8 cellular contexts compared by ENCODE assay signal in the genomic region with DNA sequence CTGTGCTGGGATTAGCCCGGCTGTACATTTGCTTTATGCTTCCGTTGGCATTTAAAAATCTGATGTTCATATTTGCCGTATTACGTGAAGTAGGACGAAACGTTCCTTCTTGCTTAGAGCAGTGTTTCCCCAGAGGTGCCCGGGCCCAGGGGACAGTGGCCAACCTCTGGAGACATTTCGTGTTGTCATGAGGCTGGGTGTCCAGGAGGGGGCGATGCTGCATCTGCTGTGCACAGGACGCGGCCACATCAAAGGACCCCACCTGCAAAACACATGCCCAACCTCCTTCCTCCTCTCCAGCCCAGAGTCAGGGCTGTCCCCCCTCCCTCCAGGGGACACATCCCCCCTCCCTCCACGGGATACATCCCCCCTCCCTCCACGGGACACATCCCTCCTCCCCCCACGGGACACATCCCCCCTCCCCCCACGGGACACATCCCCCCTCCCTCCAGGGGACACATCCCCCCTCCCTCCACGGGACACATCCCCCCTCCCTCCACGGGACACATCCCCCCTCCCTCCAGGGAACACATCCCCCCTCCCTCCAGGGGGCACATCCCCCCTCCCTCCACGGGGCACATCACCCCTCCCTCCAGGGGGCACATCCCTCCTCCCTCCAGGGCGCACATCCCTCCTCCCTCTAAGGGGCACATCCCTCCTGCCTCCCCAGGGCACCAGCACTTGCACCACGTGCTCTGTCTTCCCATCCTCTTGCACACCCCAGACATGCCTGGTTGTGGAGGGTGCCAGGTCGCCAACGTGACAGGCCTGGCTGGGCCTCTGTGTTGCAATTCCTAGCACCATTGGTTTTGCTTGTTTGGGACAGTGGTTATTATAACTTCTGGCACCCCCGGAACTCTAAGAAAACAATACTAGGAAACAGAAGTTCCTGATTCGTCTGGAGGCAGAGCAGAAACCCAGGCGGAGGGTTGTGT. TPM values are rescaled to one million over a fixed set of nuclear protein-coding genes. Genes with fewer than 3 reads are reported as not detected.
DNase-seq lines count a peak whose midpoint lies in the region; ATAC-seq and TF ChIP-seq lines count a peak whose summit lies in the region.

No MANE protein-coding gene starts in this region.

- H3K79me1 ChIP-seq in neuronal stem cell (ENCODE audit: low read depth, low read length): peaks cover 9% of the 10 kb centered on the region

- peak overlapping the region; percentile 50 for H2BK12ac ChIP-seq in neuronal stem cell (ENCODE audit: low read length)

- H2BK15ac ChIP-seq in neuronal stem cell (ENCODE audit: low read length): no peak overlapping the region

- POLR2A ChIA-PET in PC-9 (lab: Charles Lee; ENCODE audit: unreplicated experiment): no interaction called here

- TF ChIP-seq CTCF in GM12872 (IDR thresholded peaks at IDR 0.05; ENCODE audit: insufficient read depth, low read depth, low read length) (peak; percentile 72), PC-9 (conservative IDR thresholded peaks at IDR 0.05) (peak; percentile 92), fibroblast of pulmonary artery (IDR thresholded peaks at IDR 0.05; ENCODE audit: low read length, missing control alignments) (peak; percentile 81)

- H3K9ac ChIP-seq in neuronal stem cell (ENCODE audit: low read depth, low read length, poor library complexity): peak overlapping the region; percentile 57
- H3K9ac ChIP-seq in stomach smooth muscle (ENCODE audit: low read length in 2 of 2): no peak overlapping the region

- H4K20me1 ChIP-seq in PC-9 (ENCODE audit: insufficient read depth): no peaks in the 10 kb centered on the region

- DNase-seq in HuH-7 (ENCODE audit: low spot score): peak; percentile 84
- peak; percentile 68 to 83 for DNase-seq in PC-9
- DNase-seq in activated T-helper 1 cell treated with Interleukin-2 at 50 U/mL for 16 hours (ENCODE audit: low read depth): peak; percentile 76
- peak; percentile 88 for DNase-seq in fibroblast of pulmonary artery (ENCODE audit: low read depth)
- peak; percentile 68 for DNase-seq in neuronal stem cell (ENCODE audit: low spot score)

- no peaks in the 10 kb centered on the region for H3K36me3 ChIP-seq in PC-9 (ENCODE audit: low read depth)
- H3K36me3 ChIP-seq in neuronal stem cell (replicated peaks in 1 of 2; ENCODE audit: control insufficient read depth in 2 of 2, insufficient read depth in 2 of 2, low read length in 2 of 2): no peaks in the 10 kb centered on the region
- H3K36me3 ChIP-seq in stomach smooth muscle (ENCODE audit: control insufficient read depth in 2 of 2, insufficient read depth in 2 of 2, low read length in 2 of 2): no peaks in the 10 kb centered on the region

- no peak overlapping the region for H2BK5ac ChIP-seq in neuronal stem cell (ENCODE audit: low read length)

- CTCF ChIA-PET in PC-9 (lab: Charles Lee): interaction anchor here (1.0 kb wide), 1 partner anchor 409 kb away, joined by 3 read pairs; no protein-coding TSS in a partner anchor

- H3K27me3 ChIP-seq in PC-9 (ENCODE audit: insufficient read depth, low read depth): no peaks in the 10 kb centered on the region
- H3K27me3 ChIP-seq in neuronal stem cell (ENCODE audit: control insufficient read depth in 3 of 3, insufficient read depth in 3 of 3, low read depth in 1 of 3, low read length in 3 of 3): no peaks in the 10 kb centered on the region
- H3K27me3 ChIP-seq in stomach smooth muscle (ENCODE audit: control insufficient read depth in 1 of 2, insufficient read depth in 2 of 2, low read length in 2 of 2): no peaks in the 10 kb centered on the region

- peak overlapping the region; percentile 1 for H2AK5ac ChIP-seq in neuronal stem cell (ENCODE audit: low read depth, low read length)

- intact Hi-C loops in PC-9 (cut with micrococcal nuclease; ENCODE audit: unreplicated experiment): loop anchor here (1.0 kb wide), 2 partner anchors 130 to 409 kb away; no protein-coding TSS in a partner anchor

- WGBS in neuronal stem cell (ENCODE audit: extremely low coverage in 2 of 2, insufficient read length in 2 of 2, insufficient replicate concordance in 1 of 2), 2 donors: no CpG with 5 or more reads among the region's 25 CpGs

- no peak overlapping the region for H3K27ac ChIP-seq in PC-9
- H3K27ac ChIP-seq in neuronal stem cell (replicated peaks; ENCODE audit: low read length): no peak overlapping the region
- peak overlapping the region; percentile 49 for H3K27ac ChIP-seq in stomach smooth muscle (ENCODE audit: low read length)

- peak overlapping the region; percentile 59 for H3K4ac ChIP-seq in neuronal stem cell (ENCODE audit: low read length)

- H3K4me2 ChIP-seq in PC-9: no peak overlapping the region
- no peak overlapping the region for H3K4me2 ChIP-seq in neuronal stem cell (ENCODE audit: insufficient read depth, low read length, poor library complexity, severe bottlenecking)

- H3F3A ChIP-seq in PC-9 (ENCODE audit: insufficient read depth, low read depth): peaks cover 24% of the 10 kb centered on the region; the same call in 1 of the 2 replicates

- no peaks in the 10 kb centered on the region for H3K9me2 ChIP-seq in PC-9 (ENCODE audit: insufficient read depth)

- no peaks in the 10 kb centered on the region for H3K79me2 ChIP-seq in PC-9 (ENCODE audit: low read depth)

- H4K8ac ChIP-seq in neuronal stem cell (ENCODE audit: low read depth, low read length): no peak overlapping the region

- H3K18ac ChIP-seq in neuronal stem cell (ENCODE audit: low read length): peak overlapping the region; percentile 77

- H4K91ac ChIP-seq in neuronal stem cell (ENCODE audit: low read depth, low read length, poor library complexity): no peak overlapping the region

- H3K14ac ChIP-seq in neuronal stem cell (ENCODE audit: low read length): peak overlapping the region; percentile 95

- no peak for ATAC-seq in HG03097 (IDR thresholded peaks at IDR 0.05; ENCODE audit: low FRiP score, unreplicated experiment)

- H3K9me3 ChIP-seq in PC-9 (ENCODE audit: insufficient read depth, low read depth) (no peaks in the 10 kb centered on the region), neuronal stem cell (replicated peaks in 1 of 2; ENCODE audit: control insufficient read depth in 2 of 2, insufficient read depth in 1 of 2, low read depth in 1 of 2, low read length in 2 of 2) (peaks cover 0 to 2% of the 10 kb centered on the region in 2 donors), stomach smooth muscle (ENCODE audit: control insufficient read depth in 2 of 2, low read length in 2 of 2) (no peaks in the 10 kb centered on the region)

- H2AFZ ChIP-seq in PC-9 (no peak overlapping the region), neuronal stem cell (ENCODE audit: low read length) (no peak overlapping the region)

- no peak overlapping the region for H2BK120ac ChIP-seq in neuronal stem cell (ENCODE audit: low read depth, low read length)

- no peak overlapping the region for H3K23ac ChIP-seq in neuronal stem cell (ENCODE audit: low read depth, low read length, poor library complexity)

- peaks cover 41% of the 10 kb centered on the region for H3K4me1 ChIP-seq in PC-9 (replicated peaks; ENCODE audit: insufficient read depth)
- peaks cover 2 to 13% of the 10 kb centered on the region in 2 donors for H3K4me1 ChIP-seq in neuronal stem cell (ENCODE audit: control insufficient read depth in 2 of 2, insufficient read depth in 1 of 2, low read depth in 1 of 2, low read length in 2 of 2)
- H3K4me1 ChIP-seq in stomach smooth muscle (ENCODE audit: control insufficient read depth, insufficient read depth, low read length): peaks cover 50% of the 10 kb centered on the region

- no TSS peak for BruUV-seq in PC-9 (replicated peaks; lab: Mats Ljungman, UMichigan)

- H3K4me3 ChIP-seq in PC-9: no peak overlapping the region
- no peak overlapping the region for H3K4me3 ChIP-seq in fibroblast of pulmonary artery (replicated peaks; ENCODE audit: low read depth, low read length)
- no peak overlapping the region for H3K4me3 ChIP-seq in neuronal stem cell (ENCODE audit: low read length in 2 of 2)
- H3K4me3 ChIP-seq in stomach smooth muscle (ENCODE audit: low read length in 2 of 2): no peak overlapping the region

RNA-seq across cellular contexts. Expression of gene GAS6, which starts 46.7 kb away (rescaled TPM):
- total RNA-seq in PC-9 (2021): 92.9 and 93.8 TPM in 2 replicates
- polyA plus RNA-seq in neuronal stem cell (2013, experiment 1 of 2): 34.2 TPM
- 33.8 TPM for polyA plus RNA-seq in neuronal stem cell (2013, experiment 2 of 2)

RNA-seq across cellular contexts. Expression of gene TMEM255B, which starts 58.2 kb away (rescaled TPM):
- total RNA-seq in PC-9 (2021): 0.53 and 0.61 TPM in 2 replicates
- polyA plus RNA-seq in neuronal stem cell (2013, experiment 1 of 2): 2.5 TPM
- polyA plus RNA-seq in neuronal stem cell (2013, experiment 2 of 2): 2.2 TPM
